ENCODE assay signal across 14 cellular contexts in the genomic region with DNA sequence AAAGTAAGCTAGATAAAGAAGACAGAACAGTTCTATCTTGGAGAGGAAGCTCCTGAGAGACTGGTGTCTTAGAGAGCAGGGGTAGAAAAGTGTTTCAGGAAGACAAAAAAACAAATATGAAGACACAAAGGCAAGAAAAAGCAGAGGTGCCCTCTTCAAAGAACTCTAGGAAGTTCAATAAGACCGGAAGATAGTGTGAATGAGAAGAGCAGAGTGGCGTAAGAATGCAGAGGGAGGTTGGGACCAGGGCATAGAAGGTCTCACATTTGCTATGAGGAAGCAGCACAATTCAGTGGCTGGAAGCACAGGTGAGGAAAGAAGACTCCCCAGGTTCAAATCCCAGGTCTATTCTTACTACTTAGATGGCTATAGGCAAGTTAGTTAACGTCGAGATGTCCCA. TPM values are rescaled to one million over a fixed set of nuclear protein-coding genes. Genes with fewer than 3 reads are reported as not detected.
DNase-seq lines count a peak whose midpoint lies in the region; ATAC-seq and TF ChIP-seq lines count a peak whose summit lies in the region.
"Had no signal": no experiment of that assay in that cellular context is flagged by ENCODE, and none has a peak within 500 bp of the region (broad histone marks: within the 10 kb centered on the region; RNA-seq: fewer than 3 reads in every experiment).

No MANE protein-coding gene starts in this region.

- peaks cover 65 to 100% (median 97%) of the 10 kb centered on the region in 4 donors for H3K4me1 ChIP-seq in esophagus muscularis mucosa

- H3K36me3 ChIP-seq in SK-N-MC (ENCODE audit: insufficient read depth, low read length) (peaks cover 35% of the 10 kb centered on the region), esophagus muscularis mucosa (peaks cover 0 to 19% (median 5%) of the 10 kb centered on the region in 4 donors)

- no peaks in the 10 kb centered on the region for H3K9me3 Mint-ChIP-seq in activated T-cell treated with anti-CD3 and anti-CD28 coated beads, Interleukin-2, amount 50 U/mL, for 4 hours
- H3K9me3 Mint-ChIP-seq in stimulated activated naive CD8-positive, alpha-beta T cell treated with anti-CD3 and anti-CD28 coated beads, Interleukin-15, amount 100 ng/mL, for 72 hours, result no peaks in the 10 kb centered on the region

- H3K27ac ChIP-seq in SK-N-MC (peak overlapping the region; percentile 96; the same call in 1 of the 2 replicates), esophagus muscularis mucosa (replicated peaks in 1 of 4) (peak overlapping the region; percentile 71 to 81 (median 74))
- H3K27ac ChIP-seq: neutrophil had no signal

- H3K27me3 ChIP-seq in esophagus muscularis mucosa, result no peaks in the 10 kb centered on the region
- H3K27me3 ChIP-seq: left lung, MG63, neutrophil had no signal

- DNase-seq in activated T-cell treated with anti-CD3 and anti-CD28 coated beads, Interleukin-2, amount 50 U/mL, for 4 hours, result no peak
- no peak for DNase-seq in activated T-cell treated with anti-CD3 and anti-CD28 coated beads, Interleukin-2, amount 50 U/mL, for 1 hour
- DNase-seq in SK-N-MC (ENCODE audit: low read depth, low spot score) (no peak), esophagus muscularis mucosa (ENCODE audit: extremely low spot score) (no peak), GM19238 (ENCODE audit: insufficient read length, low spot score) (no peak), NCI-H1930 (lab: John Stamatoyannopoulos, UW) (no peak)
- DNase-seq in stimulated activated naive CD8-positive, alpha-beta T cell treated with anti-CD3 and anti-CD28 coated beads, Interleukin-15, amount 100 ng/mL, for 72 hours, result no peak
- DNase-seq: amygdala, left lung, MG63, small intestine, T-helper 9 cell had no signal

- no peaks in the 10 kb centered on the region for H3K9me3 ChIP-seq in SK-N-MC (ENCODE audit: low read depth, low read length)
- H3K9me3 ChIP-seq in esophagus muscularis mucosa, result no peaks in the 10 kb centered on the region
- H3K9me3 ChIP-seq: left lung, MG63, neutrophil had no signal

- no peak for TF ChIP-seq CTCF in esophagus muscularis mucosa (IDR thresholded peaks at IDR 0.05)

- H3K27ac Mint-ChIP-seq in stimulated activated naive CD8-positive, alpha-beta T cell treated with anti-CD3 and anti-CD28 coated beads, Interleukin-15, amount 100 ng/mL, for 72 hours, result peak overlapping the region in 1 of 2 donors; percentile 81

- 97% methylated on average over 4 of the region's 4 CpGs for WGBS in esophagus muscularis mucosa

- TF ChIP-seq EP300 in esophagus muscularis mucosa (IDR thresholded peaks at IDR 0.05), result no peak

- ATAC-seq in activated T-cell treated with anti-CD3 and anti-CD28 coated beads, Interleukin-2, amount 50 U/mL, for 4 hours, result no peak
- ATAC-seq in stimulated activated naive CD8-positive, alpha-beta T cell treated with anti-CD3 and anti-CD28 coated beads, Interleukin-15, amount 100 ng/mL, for 72 hours, result no peak
- ATAC-seq in GM21737 (IDR thresholded peaks at IDR 0.05; ENCODE audit: unreplicated experiment), result no peak
- ATAC-seq: left lung had no signal

- H3K4me3 ChIP-seq in SK-N-MC (no peak overlapping the region), esophagus muscularis mucosa (no peak overlapping the region)
- H3K4me3 ChIP-seq: left lung, MG63 had no signal

- intact Hi-C loops in esophagus muscularis mucosa (cut with DNase I), result loop anchor here (5.0 kb wide), 1 partner anchor 80 kb away; no protein-coding TSS in a partner anchor

- TF ChIP-seq POLR2A in esophagus muscularis mucosa (IDR thresholded peaks at IDR 0.05; ENCODE audit: low read depth), result no peak

- no peaks in the 10 kb centered on the region for H3K27me3 Mint-ChIP-seq in activated T-cell treated with anti-CD3 and anti-CD28 coated beads, Interleukin-2, amount 50 U/mL, for 4 hours (ENCODE audit: low read depth)
- no peaks in the 10 kb centered on the region for H3K27me3 Mint-ChIP-seq in stimulated activated naive CD8-positive, alpha-beta T cell treated with anti-CD3 and anti-CD28 coated beads, Interleukin-15, amount 100 ng/mL, for 72 hours

- no peak overlapping the region for H3K9ac ChIP-seq in SK-N-MC (ENCODE audit: insufficient read length)

- peak overlapping the region; percentile 16 for H3K4me3 Mint-ChIP-seq in activated T-cell treated with anti-CD3 and anti-CD28 coated beads, Interleukin-2, amount 50 U/mL, for 4 hours
- H3K4me3 Mint-ChIP-seq in stimulated activated naive CD8-positive, alpha-beta T cell treated with anti-CD3 and anti-CD28 coated beads, Interleukin-15, amount 100 ng/mL, for 72 hours, result peak overlapping the region; percentile 12 to 47

- H3K4me1 Mint-ChIP-seq in activated T-cell treated with anti-CD3 and anti-CD28 coated beads, Interleukin-2, amount 50 U/mL, for 4 hours (ENCODE audit: low read depth), result peaks cover 95% of the 10 kb centered on the region
- peaks cover 95% of the 10 kb centered on the region for H3K4me1 Mint-ChIP-seq in stimulated activated naive CD8-positive, alpha-beta T cell treated with anti-CD3 and anti-CD28 coated beads, Interleukin-15, amount 100 ng/mL, for 72 hours

- peaks cover 42% of the 10 kb centered on the region for H3K36me3 Mint-ChIP-seq in activated T-cell treated with anti-CD3 and anti-CD28 coated beads, Interleukin-2, amount 50 U/mL, for 4 hours (ENCODE audit: insufficient read depth)

RNA-seq across cellular contexts. Expression of gene TMEM245, which starts 22.6 kb away (rescaled TPM):
- total RNA-seq in activated T-cell treated with anti-CD3 and anti-CD28 coated beads, Interleukin-2, amount 50 U/mL, for 4 hours, result 10 to 100 TPM; 18.7 to 19.6 (median 19.0) TPM
- 100 to 1,000 TPM; 109 to 192 (median 137) TPM for total RNA-seq in esophagus muscularis mucosa

Comparison
In these comparisons a context has a peak if more than half of its experiments do, and no peak if none do; other contexts are left out.
1. RNA of gene TMEM245, which starts 22.6 kb away (total RNA-seq): 109 to 192 TPM in esophagus muscularis mucosa; 18.7 to 19.6 TPM in activated T-cell treated with anti-CD3 and anti-CD28 coated beads, Interleukin-2, amount 50 U/mL, for 4 hours; every median in the first group is over 4 times any median in the second.